ENCODE assay signal across 11 cellular contexts in the genomic region with DNA sequence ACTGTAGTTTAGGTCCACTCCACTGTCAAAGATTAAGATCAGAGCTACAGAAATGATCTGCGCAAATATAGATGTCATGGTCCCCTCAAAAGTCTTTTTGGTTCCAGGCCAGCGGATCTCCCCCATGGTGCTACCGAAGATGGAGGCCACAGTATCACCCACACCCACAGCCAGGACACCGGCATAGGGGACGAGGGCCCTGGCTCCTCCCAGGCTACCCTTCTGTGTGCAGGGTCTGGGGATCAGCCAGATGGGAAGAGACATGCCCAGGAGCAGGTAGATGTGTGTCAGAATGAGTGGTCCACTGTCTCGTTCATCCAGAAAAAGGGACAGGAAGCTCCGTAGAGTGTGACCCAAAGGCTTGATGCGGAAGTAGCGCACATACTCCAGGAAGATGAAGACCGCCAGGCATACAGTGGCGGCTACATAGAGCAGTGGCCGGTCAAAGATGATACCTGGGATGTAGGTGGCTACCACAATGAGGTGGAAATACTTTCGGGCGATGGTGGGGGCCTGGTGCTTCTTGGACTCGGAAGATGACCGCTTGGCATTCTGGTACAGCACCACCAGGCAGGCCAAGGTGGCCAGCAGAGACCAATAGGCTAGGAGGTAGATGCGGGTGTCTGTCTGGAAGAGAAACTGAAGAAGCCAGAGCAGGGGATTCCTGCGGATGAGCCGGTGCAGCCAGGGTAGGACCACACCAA. TPM values are rescaled to one million over a fixed set of nuclear protein-coding genes. Genes with fewer than 3 reads are reported as not detected.
DNase-seq lines count a peak whose midpoint lies in the region; ATAC-seq and TF ChIP-seq lines count a peak whose summit lies in the region.
"Had no signal": no experiment of that assay in that cellular context is flagged by ENCODE, and none has a peak within 500 bp of the region (broad histone marks: within the 10 kb centered on the region; RNA-seq: fewer than 3 reads in every experiment).

No MANE protein-coding gene starts in this region.

- DNase-seq in breast epithelium (ENCODE audit: low spot score in 2 of 2) (peak; percentile 15 to 43), nephron progenitor cell (no peak), omental fat pad (ENCODE audit: low spot score) (no peak), C1 segment of cervical spinal cord (lab: John Stamatoyannopoulos, UW) (no peak)
- DNase-seq: NCI-H510A treated with DMSO at 0.1 percent for 48 hours; stimulated activated CD4-positive, alpha-beta T cell treated with anti-CD3 and anti-CD28 coated beads, Interleukin-4, amount 100 ng/mL, for 4 hours; uterus had no signal

- intact Hi-C loops in breast epithelium (cut with DNase I; ENCODE audit: low total_unique reads) = loop anchor here (5.0 kb wide), 1 partner anchor 1134 kb away; no protein-coding TSS in a partner anchor

- peak overlapping the region; percentile 98 for H3K4me3 Mint-ChIP-seq in nephron progenitor cell

- no peaks in the 10 kb centered on the region for H3K9me3 Mint-ChIP-seq in nephron progenitor cell

- H3K4me3 ChIP-seq in BLaER1 treated with 17β-estradiol and CSF1 and Interleukin-3, amounts not matched to agents 10 nM and 100 nM = peak overlapping the region in 8 of 10 experiments; percentile 71 to 96 (median 89); a peak in 6 of 20 replicates
- H3K4me3 ChIP-seq in HUES64 (ENCODE audit: low read length) (peak overlapping the region; percentile 79; the same call in 1 of the 2 replicates), breast epithelium (peak overlapping the region in 1 of 3 donors; percentile 89)

- H3K27me3 ChIP-seq in BLaER1 treated with 17β-estradiol and CSF1 and Interleukin-3, amounts not matched to agents 10 nM and 100 nM = no peaks in the 10 kb centered on the region
- H3K27me3 ChIP-seq in HUES64 (ENCODE audit: insufficient read depth, low read length) = no peaks in the 10 kb centered on the region
- H3K27me3 ChIP-seq in breast epithelium = no peaks in the 10 kb centered on the region
- H3K27me3 ChIP-seq: uterus had no signal

- no peak for TF ChIP-seq POLR2A in breast epithelium (IDR thresholded peaks at IDR 0.05)

- 95% methylated on average over 19 of the region's 19 CpGs for WGBS in HUES64

- peaks cover 39% of the 10 kb centered on the region for H3K4me1 Mint-ChIP-seq in nephron progenitor cell

- no peaks in the 10 kb centered on the region for H3K9me3 ChIP-seq in BLaER1 treated with 17β-estradiol and CSF1 and Interleukin-3, amounts not matched to agents 10 nM and 100 nM (replicated peaks in 1 of 11)
- H3K9me3 ChIP-seq in HUES64 (ENCODE audit: insufficient read depth, low read depth, low read length) (no peaks in the 10 kb centered on the region), breast epithelium (no peaks in the 10 kb centered on the region)
- H3K9me3 ChIP-seq: uterus had no signal

- peaks cover 12 to 60% (median 30%) of the 10 kb centered on the region in 11 experiments for H3K36me3 ChIP-seq in BLaER1 treated with 17β-estradiol and CSF1 and Interleukin-3, amounts not matched to agents 10 nM and 100 nM
- H3K36me3 ChIP-seq in HUES64 (ENCODE audit: insufficient read depth, low read length) (peaks cover 28% of the 10 kb centered on the region), breast epithelium (no peaks in the 10 kb centered on the region)
- H3K36me3 ChIP-seq: uterus had no signal

- H3K27ac Mint-ChIP-seq in nephron progenitor cell = peak overlapping the region; percentile 46

- H3K36me3 Mint-ChIP-seq in nephron progenitor cell (ENCODE audit: low read depth) = peaks cover 15% of the 10 kb centered on the region

- TF ChIP-seq CTCF in breast epithelium (IDR thresholded peaks at IDR 0.05) (no peak), nephron progenitor cell (IDR thresholded peaks at IDR 0.05) (no peak), omental fat pad (IDR thresholded peaks at IDR 0.05) (no peak)

- peak overlapping the region; percentile 87 to 100 (median 94) for H3K4me2 ChIP-seq in BLaER1 treated with 17β-estradiol and CSF1 and Interleukin-3, amounts not matched to agents 10 nM and 100 nM

- ATAC-seq in omental fat pad (ENCODE audit: low FRiP score) (no peak), GM19324 (IDR thresholded peaks at IDR 0.05; ENCODE audit: low FRiP score, unreplicated experiment) (no peak), GM18909 (IDR thresholded peaks at IDR 0.05; ENCODE audit: poor library complexity, unreplicated experiment) (no peak)

- H4K20me1 ChIP-seq in BLaER1 treated with 17β-estradiol and CSF1 and Interleukin-3, amounts not matched to agents 10 nM and 100 nM = peaks cover 0 to 24% (median 0%) of the 10 kb centered on the region in 11 experiments; a peak in 6 of 22 replicates

- peak overlapping the region in 2 of 11 experiments; percentile 90 to 99; a peak in 2 of 22 replicates for H3K9ac ChIP-seq in BLaER1 treated with 17β-estradiol and CSF1 and Interleukin-3, amounts not matched to agents 10 nM and 100 nM
- no peak overlapping the region for H3K9ac ChIP-seq in HUES64 (ENCODE audit: low read depth, low read length)

- H3K27me3 Mint-ChIP-seq in nephron progenitor cell (ENCODE audit: low read depth, poor library complexity) = peaks cover 2% of the 10 kb centered on the region

- peaks cover 22 to 40% (median 28%) of the 10 kb centered on the region in 10 experiments for H3K4me1 ChIP-seq in BLaER1 treated with 17β-estradiol and CSF1 and Interleukin-3, amounts not matched to agents 10 nM and 100 nM
- H3K4me1 ChIP-seq in HUES64 (ENCODE audit: insufficient read depth, low read length) (no peaks in the 10 kb centered on the region), breast epithelium (no peaks in the 10 kb centered on the region)

- H3K27ac ChIP-seq in BLaER1 treated with 17β-estradiol and CSF1 and Interleukin-3, amounts not matched to agents 10 nM and 100 nM = no peak overlapping the region; a peak in 1 of 22 replicates
- no peak overlapping the region for H3K27ac ChIP-seq in HUES64 (ENCODE audit: low read depth, low read length)
- H3K27ac ChIP-seq in breast epithelium = no peak overlapping the region

RNA-seq across cellular contexts. Expression of a gene that starts 1.5 kb away (rescaled TPM):
- 16.7 TPM for polyA plus RNA-seq in HUES64 (2013, experiment 1 of 2)
- 14.6 TPM for polyA plus RNA-seq in HUES64 (2013, experiment 2 of 2)
- total RNA-seq in breast epithelium (10 to 100 TPM; 11.1 to 16.2 (median 14.3) TPM), omental fat pad (10 to 100 TPM; 13.3 to 23.2 (median 17.7) TPM)

RNA-seq across cellular contexts. Expression of a gene that starts 1.5 kb away (rescaled TPM):
- 59.2 TPM for polyA plus RNA-seq in HUES64 (2013, experiment 1 of 2)
- 52.2 TPM for polyA plus RNA-seq in HUES64 (2013, experiment 2 of 2)
- total RNA-seq in breast epithelium (10 to 100 TPM; 32.3 to 49.5 (median 36.0) TPM), omental fat pad (10 to 100 TPM; 27.2 to 70.6 (median 38.3) TPM)

RNA-seq across cellular contexts. Expression of a gene that starts 25.2 kb away (rescaled TPM):
- polyA plus RNA-seq in HUES64 (2013, experiment 1 of 2) = 7.6 TPM
- polyA plus RNA-seq in HUES64 (2013, experiment 2 of 2) = 9.9 TPM
- total RNA-seq in breast epithelium (10 to 100 TPM; 24.3 to 67.0 (median 44.8) TPM), omental fat pad (10 to 100 TPM; 14.4 to 43.8 (median 32.4) TPM)

Comparison
In these comparisons a context has a peak if more than half of its experiments do, and no peak if none do; other contexts are left out.
1. DNase-seq: peak in breast epithelium (2 of 2); none in nephron progenitor cell (single experiment), omental fat pad (single experiment) and C1 segment of cervical spinal cord (0 of 14).